12 cellular contexts compared by ENCODE assay signal in the genomic region with DNA sequence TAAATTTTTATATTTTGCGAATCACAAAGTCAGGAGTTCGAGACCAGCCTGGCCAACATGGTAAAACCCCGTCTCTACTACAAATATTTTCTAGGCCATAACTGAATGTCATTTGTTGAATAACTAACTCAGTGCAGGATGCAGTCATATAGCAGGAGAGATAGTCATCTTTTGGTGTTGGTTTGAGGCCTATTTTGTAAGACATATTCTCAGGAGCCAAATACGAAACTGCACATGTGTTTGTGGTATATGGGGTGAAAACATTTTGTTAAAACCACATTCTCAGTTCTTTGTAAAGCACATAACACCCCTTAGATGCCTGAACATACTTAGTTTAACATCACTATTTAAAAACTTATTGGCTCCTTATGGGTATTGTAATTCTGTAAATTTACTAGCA. TPM values are rescaled to one million over a fixed set of nuclear protein-coding genes. Genes with fewer than 3 reads are reported as not detected.
DNase-seq lines count a peak whose midpoint lies in the region; ATAC-seq and TF ChIP-seq lines count a peak whose summit lies in the region.
"Had no signal": no experiment of that assay in that cellular context is flagged by ENCODE, and none has a peak within 500 bp of the region (broad histone marks: within the 10 kb centered on the region; RNA-seq: fewer than 3 reads in every experiment).

No MANE protein-coding gene starts in this region.

- H3K4me2 ChIP-seq in KMS-11 = peak overlapping the region; percentile 23
- H3K4me2 ChIP-seq in PC-3 (ENCODE audit: low read length) = no peak overlapping the region
- H3K4me2 ChIP-seq: BLaER1 had no signal

- H3K79me2 ChIP-seq in KMS-11 (ENCODE audit: insufficient read depth, low read depth) (no peaks in the 10 kb centered on the region), PC-3 (ENCODE audit: low read length) (no peaks in the 10 kb centered on the region)

- no peaks in the 10 kb centered on the region for H3F3A ChIP-seq in PC-3 (ENCODE audit: low read length, unreplicated experiment)

- no peaks in the 10 kb centered on the region for H3K36me3 Mint-ChIP-seq in CD4-positive, alpha-beta T cell (ENCODE audit: low read depth)

- POLR2A ChIA-PET in CD4-positive, alpha-beta T cell (lab: Charles Lee) = no interaction called here
- POLR2A ChIA-PET in PC-3 (lab: Charles Lee; ENCODE audit: unreplicated experiment) = no interaction called here

- CTCF ChIA-PET in CD4-positive, alpha-beta T cell (lab: Charles Lee) = interaction anchor here (1.5 kb wide), 1 partner anchor 10 kb away, joined by 3 read pairs; no protein-coding TSS in a partner anchor
- CTCF ChIA-PET in PC-3 (lab: Charles Lee) = no interaction called here

- peaks cover 33% of the 10 kb centered on the region for H3K4me1 ChIP-seq in KMS-11 (ENCODE audit: low read depth, poor library complexity, severe bottlenecking)
- no peaks in the 10 kb centered on the region; the same call in 1 of the 2 replicates for H3K4me1 ChIP-seq in PC-3 (ENCODE audit: insufficient read depth, low read length)
- H3K4me1 ChIP-seq: BLaER1 had no signal

- peak overlapping the region; percentile 13 for H3K4me3 Mint-ChIP-seq in CD4-positive, alpha-beta T cell

- no peaks in the 10 kb centered on the region for H3K9me3 ChIP-seq in CD4-positive, alpha-beta T cell (ENCODE audit: control insufficient read depth, low read length)
- no peaks in the 10 kb centered on the region for H3K9me3 ChIP-seq in PC-3 (ENCODE audit: low read length)

- no peak for TF ChIP-seq CTCF in CD4-positive, alpha-beta T cell (IDR thresholded peaks at IDR 0.05)
- no peak for TF ChIP-seq CTCF in KMS-11 (conservative IDR thresholded peaks at IDR 0.05; ENCODE audit: low read depth, low read length)
- TF ChIP-seq CTCF in PC-3 (conservative IDR thresholded peaks at IDR 0.05; ENCODE audit: low read depth, low read length) = no peak

- H3K9me2 ChIP-seq in PC-3 (replicated peaks; ENCODE audit: low read length) = no peaks in the 10 kb centered on the region

- H3K4me3 ChIP-seq in KMS-11 (IDR thresholded peaks at IDR 0.05; ENCODE audit: insufficient read depth, low read depth, low read length) (no peak overlapping the region), PC-3 (ENCODE audit: low read length) (no peak overlapping the region)
- H3K4me3 ChIP-seq: BLaER1 had no signal

- intact Hi-C loops in CD4-positive, alpha-beta T cell (cut with DNase I, micrococcal nuclease) = no loop called here
- intact Hi-C loops in PC-3 (cut with micrococcal nuclease) = no loop called here

- peaks cover 26% of the 10 kb centered on the region for H3K4me1 Mint-ChIP-seq in CD4-positive, alpha-beta T cell (ENCODE audit: low read depth)

- no peak for DNase-seq in CD4-positive, alpha-beta T cell
- DNase-seq in NCI-H2227 treated with DMSO at 0.1 percent for 48 hours (lab: John Stamatoyannopoulos, UW) (no peak), DMS53 (lab: John Stamatoyannopoulos, UW) (no peak), PC-3 (no peak)
- no peak for DNase-seq in stimulated activated CD4-positive, alpha-beta T cell treated with anti-CD3 and anti-CD28 coated beads, Interleukin-4, amount 100 ng/mL, for 24 hours
- DNase-seq: brain microvascular endothelial cell, NCI-H446 treated with DMSO at 0.1 percent for 48 hours had no signal

- H3K36me3 ChIP-seq in KMS-11 (ENCODE audit: insufficient read depth) (no peaks in the 10 kb centered on the region), PC-3 (ENCODE audit: low read depth, low read length) (no peaks in the 10 kb centered on the region)
- H3K36me3 ChIP-seq: BLaER1, brain microvascular endothelial cell had no signal

- peak overlapping the region; percentile 35 for H3K27ac Mint-ChIP-seq in CD4-positive, alpha-beta T cell

- H3K27ac ChIP-seq in CD4-positive, alpha-beta T cell (ENCODE audit: low read depth, low read length) = no peak overlapping the region
- H3K27ac ChIP-seq in KMS-11 (no peak overlapping the region), PC-3 (ENCODE audit: low read length) (no peak overlapping the region)
- H3K27ac ChIP-seq: BLaER1, brain microvascular endothelial cell had no signal

- H3K9ac ChIP-seq in KMS-11 (no peak overlapping the region), PC-3 (ENCODE audit: low read length) (no peak overlapping the region)
- H3K9ac ChIP-seq: BLaER1 had no signal

- H3K27me3 ChIP-seq in CD4-positive, alpha-beta T cell (ENCODE audit: control insufficient read depth, insufficient read depth, low read length) = peaks cover 4% of the 10 kb centered on the region
- H3K27me3 ChIP-seq in KMS-11 (ENCODE audit: insufficient read depth, low read depth) (peaks cover 10% of the 10 kb centered on the region), PC-3 (ENCODE audit: low read length) (peaks cover 94% of the 10 kb centered on the region)
- H3K27me3 ChIP-seq: BLaER1 had no signal

- peak; percentile 30 for ATAC-seq in CD4-positive, alpha-beta T cell (ENCODE audit: poor library complexity)
- ATAC-seq in GM19023 (IDR thresholded peaks at IDR 0.05; ENCODE audit: unreplicated experiment) = peak; percentile 59
- ATAC-seq in HG02763 (IDR thresholded peaks at IDR 0.05; ENCODE audit: unreplicated experiment) = peak; percentile 62
- no peak for ATAC-seq in PC-3

- no peaks in the 10 kb centered on the region for H3K9me3 Mint-ChIP-seq in CD4-positive, alpha-beta T cell

- peaks cover 23% of the 10 kb centered on the region for H3K27me3 Mint-ChIP-seq in CD4-positive, alpha-beta T cell

- H2AFZ ChIP-seq in KMS-11 (ENCODE audit: low read depth) (no peak overlapping the region), PC-3 (ENCODE audit: low read length) (no peak overlapping the region)

- no peaks in the 10 kb centered on the region for H4K20me1 ChIP-seq in KMS-11 (ENCODE audit: insufficient read depth)
- no peaks in the 10 kb centered on the region for H4K20me1 ChIP-seq in PC-3 (ENCODE audit: low read length)
- H4K20me1 ChIP-seq: BLaER1 had no signal

- BruUV-seq in PC-3 (replicated peaks; lab: Mats Ljungman, UMichigan) = no TSS peak

RNA-seq across cellular contexts. Expression of gene ENPP5, which starts 4.7 kb away (rescaled TPM):
- under 1 TPM; 0.11 to 0.19 TPM for total RNA-seq in CD4-positive, alpha-beta T cell
- 0.04 TPM in 1 of 2 replicates, not detected in the other for total RNA-seq in PC-3 (2014; rRNA removed)
- total RNA-seq: glomerular endothelial cell had no signal

RNA-seq across cellular contexts. Expression of gene ENPP4, which starts 45.7 kb away (rescaled TPM):
- total RNA-seq in CD4-positive, alpha-beta T cell = 1 to 10 TPM; 3.7 to 4.3 TPM
- total RNA-seq in PC-3 (2014; rRNA removed) = 2.8 and 5.1 TPM in 2 replicates
